In the genomic region with DNA sequence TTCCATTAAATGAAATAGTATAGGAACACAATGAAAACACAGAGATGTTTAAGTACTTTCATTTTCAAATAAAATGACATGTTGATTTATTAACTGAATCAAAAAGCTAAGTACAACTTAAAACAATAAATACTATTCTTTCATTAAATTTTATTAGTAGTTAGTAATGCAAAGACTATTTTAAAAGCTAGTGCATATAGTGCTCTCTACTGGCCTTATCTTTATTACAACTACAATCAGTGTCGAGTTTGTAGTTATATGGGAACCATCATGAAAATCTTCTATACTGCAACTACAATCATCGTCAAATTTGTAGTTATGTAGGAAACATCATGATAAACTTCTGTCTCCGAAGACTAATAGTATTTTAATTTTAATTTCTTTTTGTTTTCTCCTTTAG, we compare ENCODE assay signal across 14 cellular contexts. TPM values are rescaled to one million over a fixed set of nuclear protein-coding genes. Genes with fewer than 3 reads are reported as not detected.
DNase-seq lines count a peak whose midpoint lies in the region; ATAC-seq, FAIRE-seq and TF ChIP-seq lines count a peak whose summit lies in the region.
"Had no signal": no experiment of that assay in that cellular context is flagged by ENCODE, and none has a peak within 500 bp of the region (broad histone marks: within the 10 kb centered on the region; RNA-seq: fewer than 3 reads in every experiment).

No MANE protein-coding gene starts in this region.

- no peaks in the 10 kb centered on the region for H3K4me1 ChIP-seq in cardiac muscle cell (ENCODE audit: low read depth)
- H3K4me1 ChIP-seq in upper lobe of right lung: no peaks in the 10 kb centered on the region

- in situ Hi-C loops in GM13976 (cut with MboI; ENCODE audit: low sequenced_read_pairs, unreplicated experiment): no loop called here

- no peaks in the 10 kb centered on the region for H3K27me3 ChIP-seq in cardiac muscle cell
- H3K27me3 ChIP-seq in HL-60 (ENCODE audit: insufficient read depth, poor library complexity, severe bottlenecking): no peaks in the 10 kb centered on the region
- no peaks in the 10 kb centered on the region for H3K27me3 ChIP-seq in upper lobe of right lung
- H3K27me3 ChIP-seq: ovary had no signal

- H3K4me3 ChIP-seq in cardiac muscle cell (no peak overlapping the region), HL-60 (replicated peaks; ENCODE audit: insufficient read depth, low read length) (no peak overlapping the region), upper lobe of right lung (no peak overlapping the region), coronary artery (no peak overlapping the region)
- H3K4me3 ChIP-seq: ovary had no signal

- intact Hi-C loops in left cardiac atrium (cut with DNase I) (no loop called here), upper lobe of right lung (cut with DNase I) (no loop called here)

- H3K36me3 ChIP-seq in cardiac muscle cell: no peaks in the 10 kb centered on the region
- no peaks in the 10 kb centered on the region for H3K36me3 ChIP-seq in upper lobe of right lung
- H3K36me3 ChIP-seq: ovary, WERI-Rb-1 had no signal

- FAIRE-seq in colon (lab: Jason Lieb, UNC): peak; percentile 18

- no peaks in the 10 kb centered on the region for H3K9me3 ChIP-seq in cardiac muscle cell (ENCODE audit: low read depth)
- H3K9me3 ChIP-seq in upper lobe of right lung: no peaks in the 10 kb centered on the region
- H3K9me3 ChIP-seq: ovary had no signal

- ATAC-seq in left cardiac atrium (no peak), upper lobe of right lung (no peak)

- TF ChIP-seq CTCF in cardiac muscle cell (IDR thresholded peaks at IDR 0.05; ENCODE audit: low read depth, low read length): peak; percentile 34
- peak; percentile 4 for TF ChIP-seq CTCF in HL-60 (IDR thresholded peaks at IDR 0.05; ENCODE audit: insufficient read depth, low read length)
- TF ChIP-seq CTCF in upper lobe of right lung (IDR thresholded peaks at IDR 0.05): peak; percentile 18
- no peak for TF ChIP-seq CTCF in coronary artery (IDR thresholded peaks at IDR 0.05)
- TF ChIP-seq CTCF in GM13976 (IDR thresholded peaks at IDR 0.05; ENCODE audit: borderline replicate concordance, control extremely low read depth, extremely low read depth, insufficient read depth, missing control alignments): no peak

- DNase-seq in cardiac muscle cell (ENCODE audit: low read depth in 1 of 2, low spot score in 1 of 2) (peak in 1 of 2 donors; percentile 26), left cardiac atrium (no peak), HL-60 (ENCODE audit: low read depth in 1 of 2, low spot score in 1 of 2) (no peak), upper lobe of right lung (no peak), NCI-H2227 (lab: John Stamatoyannopoulos, UW; ENCODE audit: unreplicated experiment) (no peak), coronary artery (ENCODE audit: low spot score) (no peak), GM13976 (ENCODE audit: low spot score) (no peak)
- DNase-seq: amniotic stem cell; COR-L47; hypothalamus; ovary; stimulated activated CD8-positive, alpha-beta memory T cell treated with anti-CD3 and anti-CD28 coated beads, Interleukin-4, amount 100 ng/mL, for 48 hours; WERI-Rb-1 had no signal

- H3K27ac ChIP-seq in cardiac muscle cell (no peak overlapping the region), HL-60 (replicated peaks) (no peak overlapping the region), upper lobe of right lung (no peak overlapping the region), coronary artery (no peak overlapping the region)
- H3K27ac ChIP-seq: ovary, WERI-Rb-1 had no signal

RNA-seq across cellular contexts. Expression of a gene that starts 8.9 kb away (rescaled TPM):
- total RNA-seq in cardiac muscle cell (5.9 and 10.3 TPM in 2 replicates), left cardiac atrium (10 to 100 TPM; 13.6 to 16.1 TPM), upper lobe of right lung (18.9 TPM)
- polyA plus RNA-seq in cardiac muscle cell: 3.0 and 9.2 TPM in 2 replicates

Comparison
In these comparisons a context has a peak if more than half of its experiments do, and no peak if none do; other contexts are left out.
1. CTCF ChIP-seq: peak in cardiac muscle cell (single experiment), HL-60 (single experiment) and upper lobe of right lung (single experiment); none in coronary artery (single experiment) and GM13976 (single experiment).